In the genomic region with DNA sequence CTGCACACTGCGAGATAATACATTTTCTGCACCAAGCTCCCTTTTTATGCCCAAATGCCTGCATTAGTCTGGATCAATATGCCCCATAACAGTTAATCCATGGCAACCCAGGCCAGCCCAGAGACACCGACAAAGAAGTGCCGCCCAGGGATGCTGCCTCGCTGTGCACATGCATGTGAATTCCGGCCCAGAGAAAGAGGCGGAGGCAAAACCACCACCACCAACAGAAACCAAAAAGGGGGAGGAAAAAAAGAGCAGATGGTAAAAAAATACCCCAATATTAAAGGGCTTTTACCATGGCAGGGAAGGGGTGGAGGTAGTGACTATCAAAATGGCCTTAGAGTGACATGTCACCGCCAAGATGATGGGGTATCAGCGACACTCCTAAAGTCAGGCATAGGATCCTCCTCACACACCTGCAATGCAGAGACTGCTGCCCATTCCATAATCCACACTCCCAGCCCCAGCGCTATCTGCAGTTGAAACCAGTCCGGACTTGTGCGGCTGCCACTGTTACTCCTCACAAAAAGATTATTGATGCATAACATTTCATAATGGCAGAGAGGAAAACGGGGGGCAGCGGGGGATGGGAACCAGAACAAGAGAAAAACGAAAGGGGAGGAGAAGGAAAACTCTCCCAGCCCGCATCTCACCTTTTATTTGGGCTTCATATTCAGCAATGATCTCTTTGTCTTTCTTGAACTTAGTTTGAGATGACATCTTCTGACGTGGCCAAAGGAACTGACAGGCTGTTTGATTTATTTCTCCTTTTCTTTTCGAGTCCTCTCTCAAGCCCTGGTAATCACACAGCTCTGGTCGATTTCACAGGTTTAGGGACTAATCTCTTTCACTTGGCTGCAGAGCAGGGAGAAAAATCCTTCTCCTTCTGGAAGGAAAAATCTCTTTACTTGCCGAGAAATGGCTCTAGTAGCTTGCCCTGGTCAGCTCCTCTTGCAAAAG, we compare ENCODE assay signal across 7 cellular contexts. TPM values are rescaled to one million over a fixed set of nuclear protein-coding genes. Genes with fewer than 3 reads are reported as not detected.
DNase-seq lines count a peak whose midpoint lies in the region; TF ChIP-seq lines count a peak whose summit lies in the region.

No MANE protein-coding gene starts in this region.

- H3K27me3 ChIP-seq in breast epithelium (no peaks in the 10 kb centered on the region), mononuclear cell (ENCODE audit: insufficient read depth, low read length) (no peaks in the 10 kb centered on the region), uterus (no peaks in the 10 kb centered on the region)

- intact Hi-C loops in breast epithelium (cut with DNase I; ENCODE audit: low total_unique reads) (no loop called here), uterus (cut with DNase I; ENCODE audit: low total_unique reads) (no loop called here)

- H3K9me3 ChIP-seq in breast epithelium = no peaks in the 10 kb centered on the region
- H3K9me3 ChIP-seq in mononuclear cell (ENCODE audit: low read depth, low read length) = no peaks in the 10 kb centered on the region
- H3K9me3 ChIP-seq in uterus = no peaks in the 10 kb centered on the region

- peak; percentile 0 for DNase-seq in NCI-H146 treated with DMSO at 0.1 percent for 48 hours (lab: John Stamatoyannopoulos, UW; ENCODE audit: unreplicated experiment)
- DNase-seq in breast epithelium (ENCODE audit: low spot score in 2 of 2) = peak in 1 of 2 donors; percentile 37
- no peak for DNase-seq in uterus
- no peak for DNase-seq in middle frontal gyrus (ENCODE audit: extremely low spot score, low spot score)
- DNase-seq in HCEC 1CT = no peak

- H3K4me1 ChIP-seq in breast epithelium (peaks cover 7 to 10% of the 10 kb centered on the region in 2 donors), mononuclear cell (ENCODE audit: insufficient read depth, low read length) (peaks cover 28% of the 10 kb centered on the region), uterus (no peaks in the 10 kb centered on the region)

- no peak for TF ChIP-seq CTCF in breast epithelium (IDR thresholded peaks at IDR 0.05)
- no peak for TF ChIP-seq CTCF in uterus (IDR thresholded peaks at IDR 0.05)

- TF ChIP-seq POLR2A in breast epithelium (IDR thresholded peaks at IDR 0.05) (no peak), uterus (IDR thresholded peaks at IDR 0.05) (no peak)

- H3K4me3 ChIP-seq in GM08714 (ENCODE audit: low read length) (peak overlapping the region; percentile 65), breast epithelium (peak overlapping the region; percentile 43 to 76 (median 65)), mononuclear cell (ENCODE audit: low read length) (peak overlapping the region; percentile 42), uterus (peak overlapping the region; percentile 34 to 40)

- H3K27ac ChIP-seq in breast epithelium = peak overlapping the region; percentile 4 to 23
- peak overlapping the region; percentile 61 to 64 for H3K27ac ChIP-seq in uterus

- no peaks in the 10 kb centered on the region for H3K36me3 ChIP-seq in breast epithelium
- H3K36me3 ChIP-seq in uterus = no peaks in the 10 kb centered on the region

RNA-seq across cellular contexts. Expression of a gene that starts 0.9 kb away (rescaled TPM):
- total RNA-seq in breast epithelium = 10 to 100 TPM; 13.6 to 21.5 (median 19.0) TPM
- 2.2 TPM for total RNA-seq in mononuclear cell
- total RNA-seq in uterus = 10 to 100 TPM in 2 of 4 donors, 1 to 10 TPM in 2; 2.4 to 35.5 (median 8.2) TPM
